Comparison of ENCODE assay signal across 10 cellular contexts in the genomic region with DNA sequence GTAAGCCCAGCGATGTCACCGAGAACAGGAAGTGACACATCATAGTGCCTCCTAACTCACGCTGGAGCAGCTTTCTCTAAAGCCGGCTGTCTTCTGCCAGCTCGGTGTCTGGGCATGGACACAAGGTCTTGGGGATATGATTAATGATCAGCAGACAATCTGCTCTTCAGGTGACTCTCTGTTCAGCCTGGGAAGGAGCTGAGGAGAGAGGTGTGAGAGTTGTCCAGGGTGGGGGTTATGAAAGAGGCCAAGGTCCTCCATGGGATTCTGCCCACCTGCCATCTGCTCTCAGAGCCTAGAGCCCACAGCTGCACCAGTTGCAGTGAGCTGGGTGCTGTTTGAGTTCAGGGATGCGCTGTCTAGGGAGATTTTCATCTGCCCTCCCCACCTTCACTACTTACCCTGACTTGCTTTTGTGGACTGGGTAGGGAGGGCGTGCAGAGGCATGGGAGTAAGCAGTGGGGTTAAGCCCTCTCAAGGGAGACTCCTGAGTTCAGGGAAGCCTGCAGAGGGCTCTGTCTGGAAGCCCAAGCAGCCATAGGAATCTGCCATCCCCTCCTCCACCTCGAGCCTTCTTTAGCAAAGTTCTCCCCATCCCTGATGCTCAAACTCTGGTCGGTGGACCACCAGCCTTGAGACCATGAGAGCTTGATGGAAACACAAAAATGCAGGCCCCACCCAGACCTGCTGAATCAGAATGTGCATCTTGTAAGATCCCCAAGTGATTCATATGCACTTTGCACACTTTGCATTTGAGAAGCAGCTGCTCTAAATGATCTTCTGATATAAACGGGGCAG.
DNase-seq lines count a peak whose midpoint lies in the region; ATAC-seq and TF ChIP-seq lines count a peak whose summit lies in the region.
"Had no signal": no experiment of that assay in that cellular context is flagged by ENCODE, and none has a peak within 500 bp of the region (broad histone marks: within the 10 kb centered on the region; RNA-seq: fewer than 3 reads in every experiment).

No MANE protein-coding gene starts in this region.

- H3K27me3 ChIP-seq in foreskin keratinocyte, result no peaks in the 10 kb centered on the region
- H3K27me3 ChIP-seq: pancreas had no signal

- DNase-seq in A172 (ENCODE audit: low spot score) (peak; percentile 88), HK-2 (ENCODE audit: unreplicated experiment) (peak; percentile 18), SW 1271 (lab: John Stamatoyannopoulos, UW) (peak; percentile 8 to 43), foreskin keratinocyte (peak; percentile 57 to 74), T-helper 9 cell (no peak), GM10266 (ENCODE audit: extremely low spot score) (no peak)
- DNase-seq: activated CD4-positive, alpha-beta memory T cell treated with anti-CD3 and anti-CD28 coated beads, Interleukin-2, amount 10 ng/mL, durations not matched to agents 7 days and 5 days; pancreas had no signal

- H3K4me1 ChIP-seq in foreskin keratinocyte, result peaks cover 28% of the 10 kb centered on the region
- H3K4me1 ChIP-seq: pancreas had no signal

- ATAC-seq in foreskin keratinocyte (peak; percentile 63), GM18511 (IDR thresholded peaks at IDR 0.05; ENCODE audit: unreplicated experiment) (no peak), HG03342 (IDR thresholded peaks at IDR 0.05; ENCODE audit: unreplicated experiment) (no peak)

- TF ChIP-seq CTCF in foreskin keratinocyte (conservative IDR thresholded peaks at IDR 0.05), result no peak
- no peak for TF ChIP-seq CTCF in GM10266 (IDR thresholded peaks at IDR 0.05; ENCODE audit: control insufficient read depth, insufficient read depth, low read depth, missing control alignments)

- H3K27ac ChIP-seq in foreskin keratinocyte, result peak overlapping the region; percentile 56
- H3K27ac ChIP-seq: pancreas had no signal

Comparison
In these comparisons a context has a peak if more than half of its experiments do, and no peak if none do; other contexts are left out.
1. DNase-seq: peak in A172 (single experiment), HK-2 (single experiment), SW 1271 (2 of 2) and foreskin keratinocyte (2 of 2); none in T-helper 9 cell (single experiment) and GM10266 (single experiment).